8 cellular contexts compared by ENCODE assay signal in the genomic region with DNA sequence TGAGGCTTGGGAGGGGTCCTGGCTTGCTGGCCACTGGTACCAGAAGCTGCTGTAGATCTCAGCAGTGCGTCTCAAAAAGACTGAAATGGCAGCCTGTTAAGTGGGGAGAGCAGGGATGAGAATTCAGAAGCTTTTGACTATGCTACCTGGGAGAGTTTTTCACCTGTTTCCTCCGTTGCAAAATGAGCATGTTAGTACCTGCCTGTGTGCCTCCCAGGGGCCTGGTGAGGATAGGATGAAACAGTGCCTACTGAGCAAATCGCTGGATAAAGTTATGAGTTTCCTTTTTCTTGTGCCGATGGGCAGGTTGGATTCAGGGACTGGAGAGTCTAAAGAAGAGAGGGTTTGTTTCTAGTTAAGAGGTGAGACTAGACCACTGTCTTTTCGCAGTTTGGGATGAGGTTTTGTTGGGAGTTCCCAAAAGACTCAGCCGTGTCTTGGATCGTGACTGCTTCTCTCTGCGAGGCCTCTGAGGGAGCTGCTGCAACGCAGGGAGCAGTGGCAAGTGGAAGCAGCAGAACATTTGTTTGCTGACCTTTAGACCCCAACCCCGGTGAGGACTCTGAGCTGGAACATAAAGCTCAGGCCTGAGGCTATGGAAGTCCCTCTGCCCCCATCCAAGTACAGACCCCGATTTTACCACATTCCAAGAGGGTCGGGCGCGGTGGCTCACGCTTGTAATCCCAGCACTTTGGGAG. TPM values are rescaled to one million over a fixed set of nuclear protein-coding genes. Genes with fewer than 3 reads are reported as not detected.
DNase-seq lines count a peak whose midpoint lies in the region; ATAC-seq and TF ChIP-seq lines count a peak whose summit lies in the region.

No MANE protein-coding gene starts in this region.

- intact Hi-C loops in MCF 10A (cut with micrococcal nuclease): no loop called here
- intact Hi-C loops in left lung (cut with DNase I): no loop called here

- CTCF ChIA-PET in AG04450 (lab: Charles Lee): interaction anchor here (0.7 kb wide), 1 partner anchor 12 kb away, joined by 6 read pairs; no protein-coding TSS in a partner anchor
- CTCF ChIA-PET in MCF 10A (lab: Yijun Ruan, JAX): interaction anchor here (0.6 kb wide), 1 partner anchor 620 kb away, joined by 5 read pairs; no protein-coding TSS in a partner anchor

- POLR2A ChIA-PET in AG04450 (lab: Yijun Ruan, JAX): no interaction called here
- POLR2A ChIA-PET in MCF 10A (lab: Yijun Ruan, JAX): no interaction called here

- no TSS peak for BruUV-seq in MCF 10A (replicated peaks; lab: Mats Ljungman, UMichigan)

- DNase-seq in AG04450 (ENCODE audit: low read depth, low spot score) (no peak), HuH-7 (ENCODE audit: low spot score) (peak; percentile 21), MCF 10A (ENCODE audit: unreplicated experiment) (peak; percentile 37), naive B cell (no peak), NCI-H82 treated with DMSO at 0.1 percent for 48 hours (lab: John Stamatoyannopoulos, UW; ENCODE audit: unreplicated experiment) (no peak), left lung (no peak), coronary artery (ENCODE audit: low spot score) (no peak)
- no peak for DNase-seq in stimulated activated CD8-positive, alpha-beta memory T cell treated with anti-CD3 and anti-CD28 coated beads, Interleukin-4, amount 100 ng/mL, for 48 hours

- H3K27ac Mint-ChIP-seq in MCF 10A (ENCODE audit: low read depth, unreplicated experiment): no peak overlapping the region
- H3K27ac Mint-ChIP-seq in naive B cell: peak overlapping the region; percentile 17 to 95 (median 87)

- H3K9me3 Mint-ChIP-seq in MCF 10A (ENCODE audit: unreplicated experiment): peaks cover 7% of the 10 kb centered on the region
- H3K9me3 Mint-ChIP-seq in naive B cell: peaks cover 0 to 10% (median 5%) of the 10 kb centered on the region in 7 donors

- peaks cover 5% of the 10 kb centered on the region for H3K4me1 Mint-ChIP-seq in MCF 10A (ENCODE audit: insufficient read depth, unreplicated experiment)
- H3K4me1 Mint-ChIP-seq in naive B cell: peaks cover 8 to 16% (median 11%) of the 10 kb centered on the region in 3 donors

- peak overlapping the region; percentile 51 for H3K4me3 ChIP-seq in AG04450 (ENCODE audit: low read depth, low read length)
- peak overlapping the region in 1 of 2 donors; percentile 48 for H3K4me3 ChIP-seq in left lung
- no peak overlapping the region for H3K4me3 ChIP-seq in coronary artery

- peaks cover 0 to 18% of the 10 kb centered on the region in 2 donors for H3K4me1 ChIP-seq in left lung

- peaks cover 11% of the 10 kb centered on the region for H3K27me3 ChIP-seq in AG04450 (ENCODE audit: control insufficient read depth, insufficient read depth, low read length)
- peaks cover 0 to 12% of the 10 kb centered on the region in 2 donors for H3K27me3 ChIP-seq in left lung

- H3K27ac ChIP-seq in AG04450 (ENCODE audit: low read depth, low read length): no peak overlapping the region
- H3K27ac ChIP-seq in left lung: no peak overlapping the region
- H3K27ac ChIP-seq in coronary artery: no peak overlapping the region

- ATAC-seq in naive B cell (ENCODE audit: low read depth in 2 of 2) (no peak), left lung (no peak)

- H3K4me3 Mint-ChIP-seq in MCF 10A (ENCODE audit: unreplicated experiment) (peak overlapping the region; percentile 60), naive B cell (peak overlapping the region; percentile 72 to 93 (median 82))

- H3K36me3 Mint-ChIP-seq in MCF 10A (ENCODE audit: insufficient read depth, unreplicated experiment) (peaks cover 5% of the 10 kb centered on the region), naive B cell (peaks cover 8% of the 10 kb centered on the region in 2 donors)

- H3K9me3 ChIP-seq in AG04450 (ENCODE audit: control insufficient read depth, insufficient read depth, low read length) (no peaks in the 10 kb centered on the region), left lung (no peaks in the 10 kb centered on the region)

- H3K36me3 ChIP-seq in left lung: no peaks in the 10 kb centered on the region

- H3K27me3 Mint-ChIP-seq in MCF 10A (ENCODE audit: insufficient read depth, unreplicated experiment) (no peaks in the 10 kb centered on the region), naive B cell (peaks cover 10 to 21% (median 13%) of the 10 kb centered on the region in 3 donors)

- no peak for TF ChIP-seq CTCF in AG04450 (IDR thresholded peaks at IDR 0.05; ENCODE audit: low read depth, low read length)
- TF ChIP-seq CTCF in MCF 10A (IDR thresholded peaks at IDR 0.05; ENCODE audit: unreplicated experiment): no peak
- TF ChIP-seq CTCF in left lung (IDR thresholded peaks at IDR 0.05): no peak
- TF ChIP-seq CTCF in coronary artery (IDR thresholded peaks at IDR 0.05): no peak

RNA-seq across cellular contexts. Expression of a gene that starts 1.4 kb away (rescaled TPM):
- 4.4 and 4.6 TPM in 2 replicates for polyA plus RNA-seq in AG04450 (2011; rRNA removed)
- 5.0 and 8.9 TPM in 2 replicates for polyA minus RNA-seq in AG04450 (2011; rRNA and poly(A)+ RNA removed)
- 2.4 and 3.3 TPM in 2 replicates for total RNA-seq in MCF 10A (2022)
- polyA plus RNA-seq in naive B cell (ENCODE audit: low read depth in 6 of 6): 1 to 10 TPM; 3.0 to 7.9 (median 5.4) TPM
- 10 to 100 TPM; 11.9 to 16.2 TPM for total RNA-seq in left lung

RNA-seq across cellular contexts. Expression of a gene that starts 55.6 kb away (rescaled TPM):
- polyA plus RNA-seq in AG04450 (2011; rRNA removed): 8.0 and 9.4 TPM in 2 replicates
- 14.4 and 16.2 TPM in 2 replicates for polyA minus RNA-seq in AG04450 (2011; rRNA and poly(A)+ RNA removed)
- 4.6 and 6.9 TPM in 2 replicates for total RNA-seq in MCF 10A (2022)
- polyA plus RNA-seq in naive B cell (ENCODE audit: low read depth in 6 of 6): 1 to 10 TPM in 5 of 6 donors, not detected in 1; 1.5 to 2.5 (median 1.7) TPM
- total RNA-seq in left lung: 10 to 100 TPM in 1 of 2 donors, 1 to 10 TPM in 1; 9.9 to 14.1 TPM

Comparison
In these comparisons a context has a peak if more than half of its experiments do, and no peak if none do; other contexts are left out.
1. DNase-seq: peak in HuH-7 (single experiment) and MCF 10A (single experiment); none in AG04450 (single experiment), naive B cell (single experiment), NCI-H82 treated with DMSO at 0.1 percent for 48 hours (single experiment), left lung (0 of 2), stimulated activated CD8-positive, alpha-beta memory T cell treated with anti-CD3 and anti-CD28 coated beads, Interleukin-4, amount 100 ng/mL, for 48 hours (single experiment) and coronary artery (single experiment).